In genomic region chr1:36206323-36206858, GRCh38 we compare ENCODE assay signal across 2 cellular contexts.
TF ChIP-seq lines count a peak whose summit lies in the region.

No MANE protein-coding gene starts in this region.

TF ChIP-seq in A549, 52 proteins besides CTCF, POLR2A, EP300 and RAD21:
- TF ChIP-seq NFE2L2 (conservative IDR thresholded peaks at IDR 0.05; ENCODE audit: low read length) (no peak), FOSL2 (IDR thresholded peaks at IDR 0.05) (no peak), FOSL2 (CRISPR knock-in tag; IDR thresholded peaks at IDR 0.05) (no peak)

TF ChIP-seq in endothelial cell of umbilical vein, 7 proteins besides CTCF, POLR2A, EP300 and RAD21:
- no peak for TF ChIP-seq EZH2 (IDR thresholded peaks at IDR 0.05; ENCODE audit: borderline replicate concordance, low read depth, low read length, severe bottlenecking)
- TF ChIP-seq MYC (IDR thresholded peaks at IDR 0.05; ENCODE audit: low read depth, low read length) = no peak
- TF ChIP-seq, protein P1, sequence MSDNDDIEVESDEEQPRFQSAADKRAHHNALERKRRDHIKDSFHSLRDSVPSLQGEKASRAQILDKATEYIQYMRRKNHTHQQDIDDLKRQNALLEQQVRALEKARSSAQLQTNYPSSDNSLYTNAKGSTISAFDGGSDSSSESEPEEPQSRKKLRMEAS (IDR thresholded peaks at IDR 0.05; ENCODE audit: insufficient read depth, insufficient read length) = no peak
- TF ChIP-seq GATA2 (IDR thresholded peaks at IDR 0.05; ENCODE audit: insufficient read depth, insufficient read length, low read depth, low read length) = no peak
- TF ChIP-seq FOS (IDR thresholded peaks at IDR 0.05; ENCODE audit: borderline replicate concordance, insufficient read depth, low read length) = no peak
- no peak for TF ChIP-seq JUN (IDR thresholded peaks at IDR 0.05; ENCODE audit: borderline replicate concordance, insufficient read depth, insufficient read length, low read depth)
- no peak for TF ChIP-seq POLR2AphosphoS5 (IDR thresholded peaks at IDR 0.05; ENCODE audit: insufficient read depth, low read depth, low read length)
